ENCODE assay signal across 17 cellular contexts in genomic region chr17:64585146-64585545, GRCh38.
DNase-seq lines count a peak whose midpoint lies in the region; ATAC-seq, FAIRE-seq and TF ChIP-seq lines count a peak whose summit lies in the region.
"Had no signal": no experiment of that assay in that cellular context is flagged by ENCODE, and none has a peak within 500 bp of the region (broad histone marks: within the 10 kb centered on the region; RNA-seq: fewer than 3 reads in every experiment).

No MANE protein-coding gene starts in this region.

- DNase-seq in H54 (ENCODE audit: insufficient read length, low spot score), result no peak
- no peak for DNase-seq in kidney
- DNase-seq in renal cortical epithelial cell (ENCODE audit: low read depth), result peak; percentile 79
- DNase-seq in Ammon's horn (ENCODE audit: low spot score), result no peak
- no peak for DNase-seq in AML-193 (lab: John Stamatoyannopoulos, UW)
- DNase-seq: 8988T; Caco-2; Calu3; CD4-positive, alpha-beta T cell; CD8-positive, alpha-beta T cell; DMS79 treated with DMSO at 0.1 percent for 48 hours; GF-D8 had no signal

- FAIRE-seq in H54 (lab: Jason Lieb, UNC), result peak; percentile 11
- peak; percentile 58 for FAIRE-seq in kidney (lab: Jason Lieb, UNC)
- FAIRE-seq: D721Med, GM12891 had no signal

- intact Hi-C loops in kidney (cut with DNase I), result no loop called here

- H3K4me1 ChIP-seq in kidney (ENCODE audit: control insufficient read depth in 1 of 2, insufficient read depth in 1 of 2, low read depth in 1 of 2, low read length in 2 of 2), result no peaks in the 10 kb centered on the region
- H3K4me1 ChIP-seq: BLaER1 treated with 17β-estradiol and CSF1 and Interleukin-3, amounts not matched to agents 10 nM and 100 nM; Caco-2 had no signal

- H3K9ac ChIP-seq in kidney (ENCODE audit: low read length in 2 of 2), result no peak overlapping the region
- H3K9ac ChIP-seq: BLaER1 treated with 17β-estradiol and CSF1 and Interleukin-3, amounts not matched to agents 10 nM and 100 nM had no signal

- ATAC-seq in GM18873 (IDR thresholded peaks at IDR 0.05; ENCODE audit: low FRiP score, unreplicated experiment), result no peak
- ATAC-seq: CD8-positive, alpha-beta T cell had no signal

- TF ChIP-seq CTCF in kidney (IDR thresholded peaks at IDR 0.05; ENCODE audit: borderline replicate concordance, extremely low read depth, insufficient read depth), result no peak

- no peak overlapping the region for H3K27ac ChIP-seq in kidney (ENCODE audit: low read depth in 2 of 2, low read length in 2 of 2)
- H3K27ac ChIP-seq: BLaER1 treated with 17β-estradiol and CSF1 and Interleukin-3, amounts not matched to agents 10 nM and 100 nM; C4-2B had no signal

- peaks cover 0 to 12% of the 10 kb centered on the region in 2 donors for H3K36me3 ChIP-seq in kidney (ENCODE audit: control insufficient read depth in 1 of 2, insufficient read depth in 2 of 2, low read length in 2 of 2)

- no peak for TF ChIP-seq POLR2A in H54 (IDR thresholded peaks at IDR 0.05; ENCODE audit: low read depth, low read length)

- H3K4me3 ChIP-seq in kidney (ENCODE audit: low read length in 2 of 2), result no peak overlapping the region
- H3K4me3 ChIP-seq: BLaER1 treated with 17β-estradiol and CSF1 and Interleukin-3, amounts not matched to agents 10 nM and 100 nM had no signal

- no peaks in the 10 kb centered on the region for H3K9me3 ChIP-seq in kidney (ENCODE audit: control insufficient read depth in 1 of 2, low read length in 2 of 2)
- H3K9me3 ChIP-seq: BLaER1 treated with 17β-estradiol and CSF1 and Interleukin-3, amounts not matched to agents 10 nM and 100 nM; Caco-2 had no signal
